ENCODE assay signal across 1 cellular context in the genomic region with DNA sequence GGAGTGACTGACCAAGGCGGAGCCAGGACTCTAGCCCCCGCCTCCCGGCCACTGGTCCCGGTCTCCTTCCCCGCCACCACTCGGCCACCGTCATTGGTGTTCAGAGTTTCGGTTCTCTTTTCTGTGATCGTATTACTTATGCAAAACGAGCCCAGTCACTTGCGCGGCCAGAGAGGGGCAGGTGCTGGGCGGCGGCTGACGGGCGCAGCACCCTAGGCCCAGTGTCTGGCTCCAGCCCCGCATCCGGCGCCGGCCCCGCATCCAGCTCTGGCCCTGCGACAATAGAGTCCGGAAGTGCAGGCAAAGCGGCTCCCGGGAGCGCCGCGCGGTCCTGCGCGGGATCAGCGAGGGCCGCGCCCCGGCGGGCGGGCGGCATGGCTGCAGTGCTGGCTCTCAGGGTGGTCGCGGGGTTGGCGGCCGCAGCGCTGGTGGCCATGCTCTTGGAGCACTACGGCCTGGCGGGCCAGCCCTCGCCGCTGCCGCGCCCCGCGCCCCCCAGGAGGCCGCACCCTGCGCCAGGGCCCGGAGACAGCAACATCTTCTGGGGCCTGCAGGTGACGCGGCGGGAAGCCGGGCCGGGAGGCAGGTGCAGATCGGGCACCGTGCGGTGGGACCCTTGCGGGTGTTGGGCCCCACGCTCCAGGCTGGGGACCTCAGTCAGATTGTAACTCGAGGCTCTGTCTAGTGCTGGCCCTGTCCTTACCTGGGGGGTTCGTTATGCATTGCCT.
A peak's percentile ranks its signal among the peaks of the same experiment; 100 is the strongest.
TF ChIP-seq lines count a peak whose summit lies in the region.

A gene (plus strand): TSS at position 158 of the 728 bp plus-strand sequence. CDS start 217 bp downstream, at position 375.

TF ChIP-seq in GM12878, 131 proteins besides CTCF, POLR2A, EP300 and RAD21 (continued from another document):
- TF ChIP-seq, protein P1, sequence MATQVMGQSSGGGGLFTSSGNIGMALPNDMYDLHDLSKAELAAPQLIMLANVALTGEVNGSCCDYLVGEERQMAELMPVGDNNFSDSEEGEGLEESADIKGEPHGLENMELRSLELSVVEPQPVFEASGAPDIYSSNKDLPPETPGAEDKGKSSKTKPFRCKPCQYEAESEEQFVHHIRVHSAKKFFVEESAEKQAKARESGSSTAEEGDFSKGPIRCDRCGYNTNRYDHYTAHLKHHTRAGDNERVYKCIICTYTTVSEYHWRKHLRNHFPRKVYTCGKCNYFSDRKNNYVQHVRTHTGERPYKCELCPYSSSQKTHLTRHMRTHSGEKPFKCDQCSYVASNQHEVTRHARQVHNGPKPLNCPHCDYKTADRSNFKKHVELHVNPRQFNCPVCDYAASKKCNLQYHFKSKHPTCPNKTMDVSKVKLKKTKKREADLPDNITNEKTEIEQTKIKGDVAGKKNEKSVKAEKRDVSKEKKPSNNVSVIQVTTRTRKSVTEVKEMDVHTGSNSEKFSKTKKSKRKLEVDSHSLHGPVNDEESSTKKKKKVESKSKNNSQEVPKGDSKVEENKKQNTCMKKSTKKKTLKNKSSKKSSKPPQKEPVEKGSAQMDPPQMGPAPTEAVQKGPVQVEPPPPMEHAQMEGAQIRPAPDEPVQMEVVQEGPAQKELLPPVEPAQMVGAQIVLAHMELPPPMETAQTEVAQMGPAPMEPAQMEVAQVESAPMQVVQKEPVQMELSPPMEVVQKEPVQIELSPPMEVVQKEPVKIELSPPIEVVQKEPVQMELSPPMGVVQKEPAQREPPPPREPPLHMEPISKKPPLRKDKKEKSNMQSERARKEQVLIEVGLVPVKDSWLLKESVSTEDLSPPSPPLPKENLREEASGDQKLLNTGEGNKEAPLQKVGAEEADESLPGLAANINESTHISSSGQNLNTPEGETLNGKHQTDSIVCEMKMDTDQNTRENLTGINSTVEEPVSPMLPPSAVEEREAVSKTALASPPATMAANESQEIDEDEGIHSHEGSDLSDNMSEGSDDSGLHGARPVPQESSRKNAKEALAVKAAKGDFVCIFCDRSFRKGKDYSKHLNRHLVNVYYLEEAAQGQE (IDR thresholded peaks at IDR 0.05; ENCODE audit: low read depth, low read length): no peak
- TF ChIP-seq ZNF384 (IDR thresholded peaks at IDR 0.05; ENCODE audit: borderline replicate concordance, low read depth, low read length) (no peak), IKZF2 (IDR thresholded peaks at IDR 0.05) (peak; percentile 13 to 19; a peak in 1 of 4 replicates), NR2C1 (IDR thresholded peaks at IDR 0.05) (peak; percentile 36; the same call in 1 of the 2 replicates), CREB1 (IDR thresholded peaks at IDR 0.05; ENCODE audit: low read depth) (peak; percentile 71), DPF2 (IDR thresholded peaks at IDR 0.05) (peak; percentile 95), FOXM1 (IDR thresholded peaks at IDR 0.05; ENCODE audit: low read depth, low read length) (no peak), CREM (IDR thresholded peaks at IDR 0.05; ENCODE audit: low read depth) (peak; percentile 28; the same call in 1 of the 2 replicates), NFYA (IDR thresholded peaks at IDR 0.05; ENCODE audit: borderline replicate concordance, low read depth, low read length) (no peak), CHD1 (IDR thresholded peaks at IDR 0.05; ENCODE audit: low read depth, low read length) (no peak), GATAD2B (conservative IDR thresholded peaks at IDR 0.05; ENCODE audit: low read depth) (peak; percentile 99), ZNF217 (IDR thresholded peaks at IDR 0.05) (0 out of 2 replicates have a peak, but pooled peaks have one; percentile 49), RB1 (IDR thresholded peaks at IDR 0.05; ENCODE audit: borderline replicate concordance) (peak; percentile 56; the same call in 1 of the 2 replicates), SMAD5 (IDR thresholded peaks at IDR 0.05; ENCODE audit: low read depth) (peak; percentile 77), LARP7 (IDR thresholded peaks at IDR 0.05) (peak; percentile 100), ASH2L (IDR thresholded peaks at IDR 0.05; ENCODE audit: borderline replicate concordance, low read depth) (peak; percentile 12; the same call in 1 of the 2 replicates), CHD4 (IDR thresholded peaks at IDR 0.05) (no peak), ZSCAN29 (IDR thresholded peaks at IDR 0.05) (0 out of 2 replicates have a peak, but pooled peaks have one; percentile 61), CBFB (IDR thresholded peaks at IDR 0.05; ENCODE audit: low read depth) (peak; percentile 56; the same call in 1 of the 2 replicates), SMC3 (IDR thresholded peaks at IDR 0.05; ENCODE audit: borderline replicate concordance, low read length) (peak; percentile 5; the same call in 1 of the 2 replicates), KLF5 (IDR thresholded peaks at IDR 0.05; ENCODE audit: partially characterized antibody) (peak; percentile 56), CHD2 (IDR thresholded peaks at IDR 0.05; ENCODE audit: borderline replicate concordance, low read depth, low read length) (peak; percentile 61; the same call in 1 of the 2 replicates)
- TF ChIP-seq, protein P2, sequence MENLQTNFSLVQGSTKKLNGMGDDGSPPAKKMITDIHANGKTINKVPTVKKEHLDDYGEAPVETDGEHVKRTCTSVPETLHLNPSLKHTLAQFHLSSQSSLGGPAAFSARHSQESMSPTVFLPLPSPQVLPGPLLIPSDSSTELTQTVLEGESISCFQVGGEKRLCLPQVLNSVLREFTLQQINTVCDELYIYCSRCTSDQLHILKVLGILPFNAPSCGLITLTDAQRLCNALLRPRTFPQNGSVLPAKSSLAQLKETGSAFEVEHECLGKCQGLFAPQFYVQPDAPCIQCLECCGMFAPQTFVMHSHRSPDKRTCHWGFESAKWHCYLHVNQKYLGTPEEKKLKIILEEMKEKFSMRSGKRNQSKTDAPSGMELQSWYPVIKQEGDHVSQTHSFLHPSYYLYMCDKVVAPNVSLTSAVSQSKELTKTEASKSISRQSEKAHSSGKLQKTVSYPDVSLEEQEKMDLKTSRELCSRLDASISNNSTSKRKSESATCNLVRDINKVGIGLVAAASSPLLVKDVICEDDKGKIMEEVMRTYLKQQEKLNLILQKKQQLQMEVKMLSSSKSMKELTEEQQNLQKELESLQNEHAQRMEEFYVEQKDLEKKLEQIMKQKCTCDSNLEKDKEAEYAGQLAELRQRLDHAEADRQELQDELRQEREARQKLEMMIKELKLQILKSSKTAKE (IDR thresholded peaks at IDR 0.05; ENCODE audit: low read depth, poor library complexity, severe bottlenecking): no peak
TF ChIP-seq in GM12878: peak in this region for 45.
